Comparison of ENCODE assay signal across 29 cellular contexts in the genomic region with DNA sequence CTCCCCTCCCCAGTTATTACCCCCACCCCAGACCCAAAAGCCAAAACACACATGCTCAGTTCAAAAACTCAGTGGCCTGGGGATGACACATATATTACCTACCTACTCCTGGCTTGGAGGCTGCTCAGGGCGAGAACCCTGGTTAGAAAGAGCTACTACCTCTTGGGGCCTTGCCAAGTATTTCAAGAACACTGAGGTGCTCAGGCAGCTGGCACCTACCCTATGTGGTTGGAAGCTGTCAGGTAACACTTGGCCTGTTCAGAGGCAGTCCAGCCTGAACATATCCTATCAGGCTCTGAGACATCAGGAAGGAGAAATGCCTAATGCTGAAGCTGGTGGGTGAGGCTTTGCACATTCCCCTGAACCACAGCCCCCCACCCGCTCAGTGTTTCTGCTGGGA. TPM values are rescaled to one million over a fixed set of nuclear protein-coding genes. Genes with fewer than 3 reads are reported as not detected.
"Had no signal": no experiment of that assay in that cellular context is flagged by ENCODE, and none has a peak within 500 bp of the region (broad histone marks: within the 10 kb centered on the region; RNA-seq: fewer than 3 reads in every experiment).

No MANE protein-coding gene starts in this region.

- H3K27me3 ChIP-seq: adrenal gland, neutrophil, suprapubic skin, tibial nerve had no signal

- ATAC-seq: activated CD4-positive, CD25-positive, alpha-beta regulatory T cell treated with anti-CD3 and anti-CD28 coated beads, Interleukin-2, amount 50 U/mL, for 24 hours; effector memory CD8-positive, alpha-beta T cell; heart right ventricle; left ventricle myocardium superior; sciatic nerve; stimulated activated naive B cell treated with anti-CD40 and anti-IgM and Interleukin-4, amounts not matched to agents 10 μg/mL and 1 μg/mL and 100 μg/mL, for 72 hours had no signal

- H3K4me3 ChIP-seq: adrenal gland, heart right ventricle, skin epidermis, suprapubic skin, tibial nerve had no signal

- H3K27ac ChIP-seq: adrenal gland, heart right ventricle, neutrophil, skin epidermis, suprapubic skin, tibial nerve had no signal

- DNase-seq: activated CD4-positive, alpha-beta T cell treated with anti-CD3 and anti-CD28 coated beads for 48 hours; activated CD4-positive, alpha-beta T cell treated with anti-CD3 and anti-CD28 coated beads, Interleukin-2, amount 50 U/mL, for 48 hours; activated CD8-positive, alpha-beta memory T cell treated with anti-CD3 and anti-CD28 coated beads, Interleukin-2, amount 50 U/mL, for 4 hours; activated effector memory CD4-positive, alpha-beta T cell treated with anti-CD3 and anti-CD28 coated beads, Interleukin-2, amount 50 U/mL, for 16 hours; activated naive CD4-positive, alpha-beta T cell treated with anti-CD3 and anti-CD28 coated beads for 36 hours; activated naive CD8-positive, alpha-beta T cell treated with anti-CD3 and anti-CD28 coated beads for 36 hours; activated T-cell treated with anti-CD3 and anti-CD28 coated beads, Interleukin-2, amount 50 U/mL, for 1 hour; adrenal gland; aorta; caudate nucleus; cortex of kidney; effector memory CD8-positive, alpha-beta T cell; foreskin fibroblast; heart right ventricle; left ventricle myocardium superior; naive B cell; nephron progenitor cell; retina; stimulated activated CD4-positive, alpha-beta T cell treated with anti-CD3 and anti-CD28 coated beads, Interleukin-4, amount 100 ng/mL, for 4 hours; stimulated activated naive B cell treated with anti-CD40 and anti-IgM and Interleukin-4, amounts not matched to agents 10 μg/mL and 1 μg/mL and 100 μg/mL, for 72 hours; T-helper 2 cell had no signal

- H3K9me3 ChIP-seq: adrenal gland, heart right ventricle, neutrophil, suprapubic skin, tibial nerve had no signal

RNA-seq across cellular contexts. Expression of gene PNCK, which starts 45.6 kb away (rescaled TPM):
- total RNA-seq: activated CD8-positive, alpha-beta memory T cell treated with anti-CD3 and anti-CD28 coated beads for 36 hours; activated T-helper 1 cell treated with anti-CD3 and anti-CD28 coated beads, Interleukin-12 subunit alpha, Interleukin-12 subunit beta, Interleukin-2, Interleukin-4 antibody, amounts not matched to agents 30 ng/mL and 10 ng/mL and 1 ng/mL, durations not matched to agents 14 hours and 24 hours and 36 hours had no signal
